Comparison of ENCODE assay signal across 7 cellular contexts in genomic region chr1:216531308-216532239, GRCh38.
A peak's percentile ranks its signal among the peaks of the same experiment; 100 is the strongest.
DNase-seq lines count a peak whose midpoint lies in the region; ATAC-seq, FAIRE-seq and TF ChIP-seq lines count a peak whose summit lies in the region.

No MANE protein-coding gene starts in this region.

- H3K36me3 ChIP-seq in endocrine pancreas (ENCODE audit: control insufficient read depth, insufficient read depth, low read length) (no peaks in the 10 kb centered on the region), neural progenitor cell (no peaks in the 10 kb centered on the region)

- H3K27me3 Mint-ChIP-seq in neural progenitor cell (ENCODE audit: insufficient read depth, low read depth) = no peaks in the 10 kb centered on the region

- no peaks in the 10 kb centered on the region for H4K20me1 ChIP-seq in neural progenitor cell (ENCODE audit: low read depth)

- DNase-seq in NCI-H460 (ENCODE audit: extremely low read depth, low read depth) (peak; percentile 27), neural progenitor cell (ENCODE audit: low spot score) (no peak), frontal cortex (ENCODE audit: low spot score in 2 of 2) (no peak)
- no peak for DNase-seq in activated CD4-positive, alpha-beta T cell treated with anti-CD3 and anti-CD28 coated beads for 4 hours

- no peak overlapping the region for H3K27ac ChIP-seq in neural progenitor cell

- peak; percentile 31 for ATAC-seq in GM18520 (IDR thresholded peaks at IDR 0.05; ENCODE audit: unreplicated experiment)
- ATAC-seq in HG02623 (IDR thresholded peaks at IDR 0.05; ENCODE audit: unreplicated experiment) = peak; percentile 65

- H3K79me2 ChIP-seq in neural progenitor cell (ENCODE audit: low read depth) = no peaks in the 10 kb centered on the region

- H3K4me3 Mint-ChIP-seq in neural progenitor cell = no peak overlapping the region

- FAIRE-seq in frontal cortex (lab: Jason Lieb, UNC) = no peak

- H3K27me3 ChIP-seq in endocrine pancreas (ENCODE audit: control insufficient read depth, insufficient read depth, low read length) (no peaks in the 10 kb centered on the region), neural progenitor cell (no peaks in the 10 kb centered on the region)

- H3K9me3 Mint-ChIP-seq in neural progenitor cell = no peaks in the 10 kb centered on the region

- H3F3A ChIP-seq in neural progenitor cell (ENCODE audit: low read depth) = no peaks in the 10 kb centered on the region

- H3K4me1 ChIP-seq in endocrine pancreas (ENCODE audit: control insufficient read depth, insufficient read depth, low read length) = peaks cover 10% of the 10 kb centered on the region
- no peaks in the 10 kb centered on the region for H3K4me1 ChIP-seq in neural progenitor cell

- no peaks in the 10 kb centered on the region for H3K9me3 ChIP-seq in endocrine pancreas (ENCODE audit: control insufficient read depth, low read length)
- no peaks in the 10 kb centered on the region for H3K9me3 ChIP-seq in neural progenitor cell (ENCODE audit: low read depth)

- H3K4me1 Mint-ChIP-seq in neural progenitor cell = peaks cover 14% of the 10 kb centered on the region

- H2AFZ ChIP-seq in neural progenitor cell (replicated peaks) = no peak overlapping the region

- H3K4me2 ChIP-seq in neural progenitor cell = no peak overlapping the region

- H3K27ac Mint-ChIP-seq in neural progenitor cell = peak overlapping the region; percentile 39

- H3K4me3 ChIP-seq in endocrine pancreas (ENCODE audit: control insufficient read depth, insufficient read depth, low read length) (peak overlapping the region; percentile 95), neural progenitor cell (no peak overlapping the region)

- H3K36me3 Mint-ChIP-seq in neural progenitor cell = no peaks in the 10 kb centered on the region

- no peak for TF ChIP-seq CTCF in neural progenitor cell (IDR thresholded peaks at IDR 0.05)

- peak overlapping the region; percentile 49 for H3K9ac ChIP-seq in endocrine pancreas (ENCODE audit: control insufficient read depth, insufficient read depth, low read length)
- H3K9ac ChIP-seq in neural progenitor cell = no peak overlapping the region
